ENCODE assay signal across 27 cellular contexts in the genomic region with DNA sequence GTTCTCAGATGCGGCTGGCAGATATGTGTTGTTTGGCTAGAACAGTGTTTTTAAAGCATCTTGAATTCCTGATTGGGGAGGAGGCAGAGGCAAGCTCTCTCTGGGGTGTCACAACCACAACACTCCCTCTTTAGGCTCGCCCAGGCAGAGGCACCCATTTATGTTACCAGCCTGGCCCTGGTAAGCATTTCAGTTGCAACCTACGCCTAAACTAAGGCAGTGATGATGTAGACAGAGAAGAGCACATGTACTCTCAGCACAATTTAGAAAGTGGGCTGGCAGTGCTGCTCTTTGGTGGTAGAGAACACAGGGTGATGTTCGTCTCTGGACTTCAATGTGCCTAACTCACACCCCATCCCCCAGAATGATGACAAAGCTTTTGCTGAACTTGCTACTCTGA. TPM values are rescaled to one million over a fixed set of nuclear protein-coding genes. Genes with fewer than 3 reads are reported as not detected.
DNase-seq lines count a peak whose midpoint lies in the region; ATAC-seq and TF ChIP-seq lines count a peak whose summit lies in the region.
"Had no signal": no experiment of that assay in that cellular context is flagged by ENCODE, and none has a peak within 500 bp of the region (broad histone marks: within the 10 kb centered on the region; RNA-seq: fewer than 3 reads in every experiment).

No MANE protein-coding gene starts in this region.

- no peaks in the 10 kb centered on the region for H3K36me3 ChIP-seq in thyroid gland
- H3K36me3 ChIP-seq: HAP-1 had no signal

- TF ChIP-seq POLR2A in thyroid gland (IDR thresholded peaks at IDR 0.05) = no peak

- H3K4me1 Mint-ChIP-seq in progenitor cell of endocrine pancreas (ENCODE audit: low read depth) = peaks cover 21% of the 10 kb centered on the region

- no peaks in the 10 kb centered on the region for H3K9me3 Mint-ChIP-seq in progenitor cell of endocrine pancreas (ENCODE audit: low read depth)
- H3K9me3 Mint-ChIP-seq: CD8-positive, alpha-beta T cell; HFFc6 had no signal

- no peaks in the 10 kb centered on the region for H3K27me3 ChIP-seq in thyroid gland

- no peak for TF ChIP-seq CTCF in progenitor cell of endocrine pancreas (IDR thresholded peaks at IDR 0.05; ENCODE audit: unreplicated experiment)
- no peak for TF ChIP-seq CTCF in thyroid gland (IDR thresholded peaks at IDR 0.05)
- TF ChIP-seq CTCF in foreskin fibroblast (IDR thresholded peaks at IDR 0.05; ENCODE audit: low read depth, low read length) = no peak

- ATAC-seq in GM21529 (IDR thresholded peaks at IDR 0.05; ENCODE audit: unreplicated experiment) = no peak
- ATAC-seq: A549; CD8-positive, alpha-beta T cell; PC-3 had no signal

- WGBS in thyroid gland, 2 donors = 78 to 85% methylated on average over 4 of the region's 4 CpGs

- peaks cover 1% of the 10 kb centered on the region for H3K36me3 Mint-ChIP-seq in progenitor cell of endocrine pancreas (ENCODE audit: insufficient read depth)
- H3K36me3 Mint-ChIP-seq: CD8-positive, alpha-beta T cell had no signal

- H3K27me3 Mint-ChIP-seq in progenitor cell of endocrine pancreas = peaks cover 10% of the 10 kb centered on the region

- no peak overlapping the region for H3K4me3 Mint-ChIP-seq in progenitor cell of endocrine pancreas (ENCODE audit: low read depth)
- H3K4me3 Mint-ChIP-seq: CD8-positive, alpha-beta T cell; HFFc6 had no signal

- intact Hi-C loops in head of caudate nucleus (cut with DNase I) = no loop called here
- intact Hi-C loops in thyroid gland (cut with DNase I) = no loop called here

- H3K27ac ChIP-seq in caudate nucleus (ENCODE audit: low read depth, low read length) (peak overlapping the region; percentile 71), thyroid gland (no peak overlapping the region)
- H3K27ac ChIP-seq: A549 had no signal

- peak in 14 of 61 donors; percentile 18 to 75 (median 34) for DNase-seq in caudate nucleus (lab: John Stamatoyannopoulos, UW)
- peak in 23 of 42 donors; percentile 28 to 83 (median 54) for DNase-seq in head of caudate nucleus
- no peak for DNase-seq in progenitor cell of endocrine pancreas (ENCODE audit: low spot score, unreplicated experiment)
- DNase-seq in thyroid gland = no peak
- no peak for DNase-seq in foreskin fibroblast
- DNase-seq in cerebellum (ENCODE audit: low spot score) = no peak
- DNase-seq: AML-193; C1 segment of cervical spinal cord; CD8-positive, alpha-beta T cell; DMS79 treated with DMSO at 0.1 percent for 48 hours; GF-D8; HFFc6; KBM-7; MV-4-11; NCI-H1105; NCI-H146; NCI-H1930; NCI-H2107; NCI-H446 treated with DMSO at 0.1 percent for 48 hours; NCI-H526; NCI-H82; NK-92 treated with Interleukin-12 subunit alpha and Interleukin-12 subunit beta, amount 100 ng/mL, for 24 hours; PC-3; SK-N-SH had no signal

- no peaks in the 10 kb centered on the region for H3K9me3 ChIP-seq in thyroid gland
- H3K9me3 ChIP-seq: A549, HAP-1, SK-N-SH had no signal

- no peaks in the 10 kb centered on the region for H3K4me1 ChIP-seq in thyroid gland

- peak overlapping the region; percentile 59 for H3K27ac Mint-ChIP-seq in progenitor cell of endocrine pancreas
- H3K27ac Mint-ChIP-seq: CD8-positive, alpha-beta T cell; HFFc6 had no signal

- H3K4me3 ChIP-seq in thyroid gland (replicated peaks in 1 of 3) (no peak overlapping the region), foreskin fibroblast (ENCODE audit: low read depth in 1 of 2, low read length in 2 of 2) (no peak overlapping the region)
- H3K4me3 ChIP-seq: A549, HAP-1 had no signal

RNA-seq across cellular contexts. Expression of a gene that starts 41.2 kb away (rescaled TPM):
- total RNA-seq in progenitor cell of endocrine pancreas (167 and 172 TPM in 2 replicates), thyroid gland (100 to 1,000 TPM; 107 to 166 (median 126) TPM), cerebellum (82.0 TPM)
- total RNA-seq: CD8-positive, alpha-beta T cell had no signal

Comparison
In these comparisons a context has a peak if more than half of its experiments do, and no peak if none do; other contexts are left out.
1. DNase-seq: peak in head of caudate nucleus (23 of 42); none in progenitor cell of endocrine pancreas (single experiment), thyroid gland (0 of 2), foreskin fibroblast (0 of 2) and cerebellum (single experiment).